ENCODE assay signal across 10 cellular contexts in the genomic region with DNA sequence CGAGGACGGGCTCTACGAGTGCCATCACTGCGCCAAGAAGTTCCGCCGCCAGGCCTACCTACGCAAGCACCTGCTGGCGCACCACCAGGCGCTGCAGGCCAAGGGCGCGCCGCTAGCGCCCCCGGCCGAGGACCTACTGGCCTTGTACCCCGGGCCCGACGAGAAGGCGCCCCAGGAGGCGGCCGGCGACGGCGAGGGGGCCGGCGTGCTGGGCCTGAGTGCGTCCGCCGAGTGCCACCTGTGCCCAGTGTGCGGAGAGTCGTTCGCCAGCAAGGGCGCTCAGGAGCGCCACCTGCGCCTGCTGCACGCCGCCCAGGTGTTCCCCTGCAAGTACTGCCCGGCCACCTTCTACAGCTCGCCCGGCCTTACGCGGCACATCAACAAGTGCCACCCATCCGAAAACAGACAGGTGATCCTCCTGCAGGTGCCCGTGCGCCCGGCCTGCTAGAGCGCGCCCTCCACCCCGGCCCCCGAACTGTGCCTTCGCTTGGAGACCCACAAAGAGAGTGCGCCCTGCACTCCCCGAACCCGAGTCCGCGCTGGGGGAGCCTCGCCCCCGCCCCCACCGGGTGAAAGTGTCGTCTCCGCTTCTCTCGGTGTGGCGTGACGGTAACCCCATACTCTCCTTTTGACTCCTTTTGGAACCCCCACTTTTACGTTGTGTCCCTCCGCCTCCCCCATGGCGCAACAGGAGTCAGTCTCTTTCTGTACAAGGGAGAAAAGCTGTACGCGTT. TPM values are rescaled to one million over a fixed set of nuclear protein-coding genes. Genes with fewer than 3 reads are reported as not detected.
A peak's percentile ranks its signal among the peaks of the same experiment; 100 is the strongest.
DNase-seq lines count a peak whose midpoint lies in the region; ATAC-seq, FAIRE-seq and TF ChIP-seq lines count a peak whose summit lies in the region.
"Had no signal": no experiment of that assay in that cellular context is flagged by ENCODE, and none has a peak within 500 bp of the region (broad histone marks: within the 10 kb centered on the region; RNA-seq: fewer than 3 reads in every experiment).

No MANE protein-coding gene starts in this region.

- H3K4me1 Mint-ChIP-seq in activated CD4-positive, alpha-beta T cell treated with anti-CD3 and anti-CD28 coated beads, Interleukin-2, amount 10 ng/mL, durations not matched to agents 24 days and 14 days = peaks cover 19% of the 10 kb centered on the region

- dilution Hi-C loops in endothelial cell of umbilical vein (cut with MboI; ENCODE audit: extremely low pct_ligation_motif_present, low sequenced_read_pairs) = loop anchor here (10.0 kb wide), 1 partner anchor 145 kb away; no protein-coding TSS in a partner anchor

- no peak overlapping the region for H3K4me3 ChIP-seq in Panc1 (ENCODE audit: low read depth in 2 of 2, low read length in 2 of 2)
- no peak overlapping the region for H3K4me3 ChIP-seq in endothelial cell of umbilical vein (replicated peaks in 1 of 3; ENCODE audit: insufficient read depth in 1 of 3, low read depth in 1 of 3, low read length in 3 of 3)
- H3K4me3 ChIP-seq in skeletal muscle satellite cell (ENCODE audit: low read length) = no peak overlapping the region

- peak; percentile 62 for DNase-seq in activated CD4-positive, alpha-beta T cell treated with anti-CD3 and anti-CD28 coated beads, Interleukin-2, amount 10 ng/mL, durations not matched to agents 24 days and 14 days
- no peak for DNase-seq in activated CD4-positive, alpha-beta T cell treated with anti-CD3 and anti-CD28 coated beads for 4 hours
- DNase-seq in Panc1 (ENCODE audit: low read depth, low spot score) (no peak), endothelial cell of umbilical vein (ENCODE audit: low read depth, low spot score) (no peak), glomerular visceral epithelial cell (ENCODE audit: extremely low spot score) (no peak)

- peaks cover 3% of the 10 kb centered on the region for H3K9me3 Mint-ChIP-seq in activated CD4-positive, alpha-beta T cell treated with anti-CD3 and anti-CD28 coated beads, Interleukin-2, amount 10 ng/mL, durations not matched to agents 24 days and 14 days

- peaks cover 39% of the 10 kb centered on the region for H3K27me3 ChIP-seq in Panc1 (ENCODE audit: control insufficient read depth, insufficient read depth, low read length)
- peaks cover 71 to 91% of the 10 kb centered on the region in 2 experiments for H3K27me3 ChIP-seq in endothelial cell of umbilical vein (ENCODE audit: control insufficient read depth in 2 of 2, insufficient read depth in 2 of 2, low read length in 2 of 2)
- peaks cover 81% of the 10 kb centered on the region for H3K27me3 ChIP-seq in skeletal muscle satellite cell (ENCODE audit: control insufficient read depth, insufficient read depth, low read length)

- TF ChIP-seq CTCF in Panc1 (IDR thresholded peaks at IDR 0.05) (peak; percentile 65), endothelial cell of umbilical vein (IDR thresholded peaks at IDR 0.05; ENCODE audit: extremely low read depth in 1 of 2, insufficient read depth in 1 of 2, low read depth in 1 of 2, low read length in 2 of 2) (no peak)

- BruUV-seq in Panc1 (replicated peaks; lab: Mats Ljungman, UMichigan) (no TSS peak), endothelial cell of umbilical vein (replicated peaks; lab: Mats Ljungman, UMichigan) (no TSS peak)

- H3K36me3 ChIP-seq in Panc1 (ENCODE audit: control insufficient read depth, insufficient read depth, low read length) (no peaks in the 10 kb centered on the region), endothelial cell of umbilical vein (ENCODE audit: control insufficient read depth in 2 of 2, extremely low read depth in 1 of 2, insufficient read depth in 2 of 2, low read length in 2 of 2) (no peaks in the 10 kb centered on the region), skeletal muscle satellite cell (ENCODE audit: insufficient read depth, low read length) (no peaks in the 10 kb centered on the region)

- ATAC-seq in Panc1 (peak; percentile 55), GM21723 (IDR thresholded peaks at IDR 0.05; ENCODE audit: unreplicated experiment) (no peak), HG03025 (IDR thresholded peaks at IDR 0.05; ENCODE audit: low FRiP score, unreplicated experiment) (no peak)

- TF ChIP-seq POLR2A in endothelial cell of umbilical vein (IDR thresholded peaks at IDR 0.05; ENCODE audit: low read depth, low read length) = no peak

- H3K27me3 Mint-ChIP-seq in activated CD4-positive, alpha-beta T cell treated with anti-CD3 and anti-CD28 coated beads, Interleukin-2, amount 10 ng/mL, durations not matched to agents 24 days and 14 days = peaks cover 57% of the 10 kb centered on the region

- no peak for FAIRE-seq in endothelial cell of umbilical vein (lab: Jason Lieb, UNC)
- FAIRE-seq: TTC549 had no signal

- CTCF ChIA-PET in Panc1 (lab: Charles Lee) (no interaction called here), endothelial cell of umbilical vein (lab: Charles Lee) (no interaction called here)

- no peak overlapping the region for H2AFZ ChIP-seq in endothelial cell of umbilical vein (ENCODE audit: low read depth, low read length)

- H3K36me3 Mint-ChIP-seq in activated CD4-positive, alpha-beta T cell treated with anti-CD3 and anti-CD28 coated beads, Interleukin-2, amount 10 ng/mL, durations not matched to agents 24 days and 14 days (ENCODE audit: low read depth) = peaks cover 25% of the 10 kb centered on the region

- H3K9me3 ChIP-seq in Panc1 (ENCODE audit: control insufficient read depth, insufficient read depth, low read depth, low read length) (no peaks in the 10 kb centered on the region), endothelial cell of umbilical vein (replicated peaks; ENCODE audit: control insufficient read depth, insufficient read depth, low read length) (no peaks in the 10 kb centered on the region), skeletal muscle satellite cell (replicated peaks; ENCODE audit: low read length) (no peaks in the 10 kb centered on the region)

- peak overlapping the region; percentile 83 for H3K27ac Mint-ChIP-seq in activated CD4-positive, alpha-beta T cell treated with anti-CD3 and anti-CD28 coated beads, Interleukin-2, amount 10 ng/mL, durations not matched to agents 24 days and 14 days

- peak overlapping the region; percentile 83 for H3K4me3 Mint-ChIP-seq in activated CD4-positive, alpha-beta T cell treated with anti-CD3 and anti-CD28 coated beads, Interleukin-2, amount 10 ng/mL, durations not matched to agents 24 days and 14 days

- intact Hi-C loops in activated CD4-positive, alpha-beta T cell treated with anti-CD3 and anti-CD28 coated beads, Interleukin-2, amount 10 ng/mL, durations not matched to agents 24 days and 14 days (cut with micrococcal nuclease) = loop anchor here (2.0 to 10.0 kb wide), 5 partner anchors 43 to 1335 kb away; partner anchors contain the start of genes NKX2-4, PAX1 and RALGAPA2
- intact Hi-C loops in Panc1 (cut with micrococcal nuclease; ENCODE audit: unreplicated experiment) (loop anchor here (10.0 kb wide), 1 partner anchor 285 kb away; no protein-coding TSS in a partner anchor), endothelial cell of umbilical vein (cut with micrococcal nuclease) (loop anchor here (10.0 kb wide), 2 partner anchors 45 to 455 kb away; no protein-coding TSS in a partner anchor)

- in situ Hi-C loops in Panc1 (cut with HindIII; ENCODE audit: low pct_unique_long_range_greater_than_20kb, low sequenced_read_pairs) = no loop called here

- H3K27ac ChIP-seq in Panc1 (ENCODE audit: low read length) (no peak overlapping the region), endothelial cell of umbilical vein (ENCODE audit: insufficient read depth, low read depth, low read length) (no peak overlapping the region)

- H3K4me1 ChIP-seq in Panc1 (ENCODE audit: control insufficient read depth, insufficient read depth, low read length) (peaks cover 3% of the 10 kb centered on the region), endothelial cell of umbilical vein (ENCODE audit: control insufficient read depth, extremely low read depth, insufficient read depth, low read length) (no peaks in the 10 kb centered on the region), skeletal muscle satellite cell (ENCODE audit: control insufficient read depth, insufficient read depth, low read length) (peaks cover 7% of the 10 kb centered on the region)

- H3K4me2 ChIP-seq in endothelial cell of umbilical vein (ENCODE audit: insufficient read depth, low read length) (no peak overlapping the region), skeletal muscle satellite cell (ENCODE audit: low read length) (peak overlapping the region; percentile 61)

- H3K79me2 ChIP-seq in endothelial cell of umbilical vein (ENCODE audit: control insufficient read depth, insufficient read depth, low read length) = no peaks in the 10 kb centered on the region

- no peak overlapping the region for H3K9ac ChIP-seq in endothelial cell of umbilical vein (replicated peaks; ENCODE audit: extremely low read depth, insufficient read depth, low read length)
- H3K9ac ChIP-seq in skeletal muscle satellite cell (ENCODE audit: low read depth, low read length) = no peak overlapping the region

- no peaks in the 10 kb centered on the region for H3K9me1 ChIP-seq in endothelial cell of umbilical vein (replicated peaks; ENCODE audit: control insufficient read depth, extremely low read depth, insufficient read depth, low read length)

- H4K20me1 ChIP-seq in endothelial cell of umbilical vein (replicated peaks; ENCODE audit: control insufficient read depth, extremely low read depth, insufficient read depth, low read length) = no peaks in the 10 kb centered on the region

- POLR2A ChIA-PET in Panc1 (lab: Charles Lee) = no interaction called here
- POLR2A ChIA-PET in endothelial cell of umbilical vein (lab: Charles Lee) = no interaction called here

TF ChIP-seq in endothelial cell of umbilical vein, 7 proteins besides CTCF, POLR2A, EP300 and RAD21 (continues in another document):
- TF ChIP-seq MYC (IDR thresholded peaks at IDR 0.05; ENCODE audit: low read depth, low read length) (no peak), GATA2 (IDR thresholded peaks at IDR 0.05; ENCODE audit: insufficient read depth, insufficient read length, low read depth, low read length) (no peak)

RNA-seq across cellular contexts. Expression of gene INSM1, which starts 1.6 kb away (rescaled TPM):
- total RNA-seq in activated CD4-positive, alpha-beta T cell treated with anti-CD3 and anti-CD28 coated beads, Interleukin-2, amount 10 ng/mL, durations not matched to agents 24 days and 14 days = 46.7 and 48.8 TPM in 2 replicates
- 0.05 TPM for total RNA-seq in Panc1 (2021; ENCODE audit: unreplicated experiment)
- not detected for polyA plus RNA-seq in Panc1 (2012; ENCODE audit: insufficient read length)
- not detected in 2 replicates for total RNA-seq in endothelial cell of umbilical vein
- not detected in 2 replicates for polyA plus RNA-seq in endothelial cell of umbilical vein
- not detected in 2 replicates for polyA plus RNA-seq in endothelial cell of umbilical vein (2011; cell fraction: cytosol; rRNA removed)
- polyA plus RNA-seq in endothelial cell of umbilical vein (2011; cell fraction: nucleus; rRNA removed) = not detected in 2 replicates
- not detected in 2 replicates for polyA plus RNA-seq in endothelial cell of umbilical vein (2012)
- polyA minus RNA-seq in endothelial cell of umbilical vein = not detected in 2 replicates
- polyA minus RNA-seq in endothelial cell of umbilical vein (2011; cell fraction: cytosol; rRNA and poly(A)+ RNA removed) = not detected
- not detected in 2 replicates for polyA minus RNA-seq in endothelial cell of umbilical vein (2011; cell fraction: nucleus; rRNA and poly(A)+ RNA removed)
- total RNA-seq in skeletal muscle satellite cell (2012; rRNA removed) = not detected in 2 replicates
- total RNA-seq: Daoy had no signal

Comparison
In these comparisons a context has a peak if more than half of its experiments do, and no peak if none do; other contexts are left out.
1. RNA of gene INSM1, which starts 1.6 kb away (total RNA-seq): 46.7 to 48.8 TPM in activated CD4-positive, alpha-beta T cell treated with anti-CD3 and anti-CD28 coated beads, Interleukin-2, amount 10 ng/mL, durations not matched to agents 24 days and 14 days; 0.05 TPM in Panc1 (single experiment) and not detected in endothelial cell of umbilical vein; every median in the first group is over 10 times any median in the second.